23 cellular contexts compared by ENCODE assay signal in genomic region chr3:23209103-23209502, GRCh38.
"Had no signal": no experiment of that assay in that cellular context is flagged by ENCODE, and none has a peak within 500 bp of the region (broad histone marks: within the 10 kb centered on the region; RNA-seq: fewer than 3 reads in every experiment).

No MANE protein-coding gene starts in this region.

- H3K9me3 Mint-ChIP-seq: activated CD8-positive, alpha-beta T cell treated with anti-CD3 and anti-CD28 coated beads for 36 hours; activated naive CD8-positive, alpha-beta T cell treated with anti-CD3 and anti-CD28 coated beads, Interleukin-2, amount 10 ng/mL, durations not matched to agents 7 days and 5 days had no signal

- ATAC-seq: activated CD4-positive, alpha-beta T cell treated with anti-CD3 and anti-CD28 coated beads for 36 hours; activated CD8-positive, alpha-beta T cell treated with anti-CD3 and anti-CD28 coated beads for 36 hours; Right ventricle myocardium inferior had no signal

- DNase-seq: activated CD4-positive, alpha-beta T cell treated with anti-CD3 and anti-CD28 coated beads for 36 hours; activated CD8-positive, alpha-beta memory T cell treated with anti-CD3 and anti-CD28 coated beads, Interleukin-2, amount 50 U/mL, for 4 hours; activated CD8-positive, alpha-beta T cell treated with anti-CD3 and anti-CD28 coated beads for 36 hours; activated naive CD4-positive, alpha-beta T cell treated with anti-CD3 and anti-CD28 coated beads, Interleukin-2, amount 50 U/mL, for 16 hours; activated naive CD8-positive, alpha-beta T cell treated with anti-CD3 and anti-CD28 coated beads, Interleukin-2, amount 10 ng/mL, durations not matched to agents 7 days and 5 days; activated T-cell treated with anti-CD3 and anti-CD28 coated beads, Interleukin-2, amount 50 U/mL, for 1 hour; adrenal gland; anterior cingulate cortex; cerebellar nuclear complex; MV-4-11; NCI-H1092 treated with DMSO at 0.1 percent for 48 hours; NCI-H1417 treated with DMSO at 0.1 percent for 48 hours; NCI-H1694; NCI-H2029; NCI-H2107; NCI-H2171 treated with DMSO at 0.1 percent for 48 hours; NCI-H226; NCI-H526; NCI-H82; SK-N-SH; T-helper 1 cell had no signal

- H3K27me3 Mint-ChIP-seq: activated CD4-positive, alpha-beta T cell treated with anti-CD3 and anti-CD28 coated beads for 36 hours had no signal

- H3K9me3 ChIP-seq: adrenal gland, SK-N-SH had no signal

- H3K27ac ChIP-seq: adrenal gland, VCaP had no signal

- H3K27me3 ChIP-seq: adrenal gland had no signal

- H3K4me2 ChIP-seq: SK-N-SH had no signal

- H3K36me3 ChIP-seq: adrenal gland had no signal

- H3K9ac ChIP-seq: SK-N-SH had no signal

- H3K36me3 Mint-ChIP-seq: activated naive CD8-positive, alpha-beta T cell treated with anti-CD3 and anti-CD28 coated beads, Interleukin-2, amount 10 ng/mL, durations not matched to agents 7 days and 5 days had no signal

- H3K27ac Mint-ChIP-seq: activated CD4-positive, alpha-beta T cell treated with anti-CD3 and anti-CD28 coated beads for 36 hours; activated CD8-positive, alpha-beta T cell treated with anti-CD3 and anti-CD28 coated beads for 36 hours; activated naive CD8-positive, alpha-beta T cell treated with anti-CD3 and anti-CD28 coated beads, Interleukin-2, amount 10 ng/mL, durations not matched to agents 7 days and 5 days had no signal

- H3K4me3 ChIP-seq: adrenal gland had no signal

- H3K4me3 Mint-ChIP-seq: activated CD4-positive, alpha-beta T cell treated with anti-CD3 and anti-CD28 coated beads for 36 hours; activated CD8-positive, alpha-beta T cell treated with anti-CD3 and anti-CD28 coated beads for 36 hours; activated naive CD8-positive, alpha-beta T cell treated with anti-CD3 and anti-CD28 coated beads, Interleukin-2, amount 10 ng/mL, durations not matched to agents 7 days and 5 days had no signal

- H3K9me2 ChIP-seq: SK-N-SH had no signal
